In the genomic region with DNA sequence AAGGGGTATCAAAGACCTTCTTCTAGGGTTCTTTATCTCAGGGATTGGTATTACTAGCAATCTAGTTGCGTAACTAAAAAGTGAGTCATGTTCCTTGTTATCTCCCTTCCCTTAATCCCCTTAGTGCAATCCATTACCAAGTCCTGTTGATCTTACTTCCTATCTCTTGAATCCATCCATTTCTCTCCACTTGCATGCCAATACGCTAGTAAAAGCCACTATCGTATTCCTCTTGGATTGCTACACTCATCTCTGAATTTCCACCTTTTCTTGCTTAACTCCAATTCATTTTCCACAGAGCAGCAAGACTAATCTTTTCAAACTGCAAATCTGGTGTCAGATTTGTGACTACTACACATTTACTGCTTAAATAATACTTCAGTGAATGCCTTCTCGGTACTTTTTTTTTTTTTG, we compare ENCODE assay signal across 14 cellular contexts. TPM values are rescaled to one million over a fixed set of nuclear protein-coding genes. Genes with fewer than 3 reads are reported as not detected.
A peak's percentile ranks its signal among the peaks of the same experiment; 100 is the strongest.
DNase-seq lines count a peak whose midpoint lies in the region; ATAC-seq and TF ChIP-seq lines count a peak whose summit lies in the region.
"Had no signal": no experiment of that assay in that cellular context is flagged by ENCODE, and none has a peak within 500 bp of the region (broad histone marks: within the 10 kb centered on the region; RNA-seq: fewer than 3 reads in every experiment).

No MANE protein-coding gene starts in this region.

- H2BK120ac ChIP-seq in mesendoderm (ENCODE audit: low read depth, low read length): no peak overlapping the region

- H4K5ac ChIP-seq in mesendoderm (ENCODE audit: low read length): no peak overlapping the region

- H2BK5ac ChIP-seq in mesendoderm (ENCODE audit: low read length): no peak overlapping the region

- DNase-seq in CD8-positive, alpha-beta memory T cell: no peak
- DNase-seq in HT1080 (ENCODE audit: low read depth): peak; percentile 20
- no peak for DNase-seq in activated T-helper 1 cell treated with anti-CD3 and anti-CD28 coated beads, Interleukin-12 subunit alpha, Interleukin-12 subunit beta, Interleukin-2, Interleukin-4 antibody, amounts not matched to agents 30 ng/mL and 10 ng/mL and 1 ng/mL, durations not matched to agents 14 hours and 24 hours and 36 hours (ENCODE audit: low spot score)
- DNase-seq in mesendoderm: peak; percentile 87
- no peak for DNase-seq in GM20000 (ENCODE audit: low spot score)
- DNase-seq in ureter (ENCODE audit: low spot score): no peak
- DNase-seq in osteocyte (ENCODE audit: extremely low spot score, unreplicated experiment): no peak
- no peak for DNase-seq in left colon
- DNase-seq: DMS79 treated with DMSO at 0.1 percent for 48 hours, kidney, NCI-H1694, pancreas had no signal

- no peak overlapping the region for H3K18ac ChIP-seq in mesendoderm (ENCODE audit: low read length)

- no peak overlapping the region for H3K4me3 ChIP-seq in CD8-positive, alpha-beta memory T cell (ENCODE audit: low read length)
- no peak overlapping the region for H3K4me3 ChIP-seq in mesendoderm (ENCODE audit: low read length)
- H3K4me3 ChIP-seq: pancreas had no signal

- peak overlapping the region; percentile 11 to 65 (median 42) for H3K4me3 Mint-ChIP-seq in CD8-positive, alpha-beta memory T cell
- no peak overlapping the region for H3K4me3 Mint-ChIP-seq in activated T-helper 1 cell treated with anti-CD3 and anti-CD28 coated beads, Interleukin-12 subunit alpha, Interleukin-12 subunit beta, Interleukin-2, Interleukin-4 antibody, amounts not matched to agents 30 ng/mL and 10 ng/mL and 1 ng/mL, durations not matched to agents 14 hours and 24 hours and 36 hours
- H3K4me3 Mint-ChIP-seq in osteocyte (ENCODE audit: unreplicated experiment): no peak overlapping the region

- H3K79me1 ChIP-seq in mesendoderm (ENCODE audit: low read length): peaks cover 7% of the 10 kb centered on the region

- H3K79me2 ChIP-seq in mesendoderm (ENCODE audit: control insufficient read depth, insufficient read depth, low read length): peaks cover 5% of the 10 kb centered on the region

- peaks cover 0 to 3% (median 0%) of the 10 kb centered on the region in 5 donors for H3K9me3 Mint-ChIP-seq in CD8-positive, alpha-beta memory T cell
- H3K9me3 Mint-ChIP-seq in activated T-helper 1 cell treated with anti-CD3 and anti-CD28 coated beads, Interleukin-12 subunit alpha, Interleukin-12 subunit beta, Interleukin-2, Interleukin-4 antibody, amounts not matched to agents 30 ng/mL and 10 ng/mL and 1 ng/mL, durations not matched to agents 14 hours and 24 hours and 36 hours: no peaks in the 10 kb centered on the region
- no peaks in the 10 kb centered on the region for H3K9me3 Mint-ChIP-seq in osteocyte (ENCODE audit: unreplicated experiment)

- intact Hi-C loops in activated T-helper 1 cell treated with anti-CD3 and anti-CD28 coated beads, Interleukin-12 subunit alpha, Interleukin-12 subunit beta, Interleukin-2, Interleukin-4 antibody, amounts not matched to agents 30 ng/mL and 10 ng/mL and 1 ng/mL, durations not matched to agents 14 hours and 24 hours and 36 hours (cut with micrococcal nuclease): loop anchor here (5.0 to 10.0 kb wide), 2 partner anchors 243 to 640 kb away; a partner anchor contains a TSS
- intact Hi-C loops in left colon (cut with DNase I, micrococcal nuclease): loop anchor here in 1 of 2 donors (5.0 kb wide), 1 partner anchor 58 kb away; a partner anchor contains a TSS

- H3K4ac ChIP-seq in mesendoderm (ENCODE audit: low read depth, low read length): no peak overlapping the region

- ATAC-seq in left colon: no peak
- ATAC-seq: pancreas had no signal

- peaks cover 63 to 83% (median 73%) of the 10 kb centered on the region in 3 donors for H3K4me1 Mint-ChIP-seq in CD8-positive, alpha-beta memory T cell
- H3K4me1 Mint-ChIP-seq in activated T-helper 1 cell treated with anti-CD3 and anti-CD28 coated beads, Interleukin-12 subunit alpha, Interleukin-12 subunit beta, Interleukin-2, Interleukin-4 antibody, amounts not matched to agents 30 ng/mL and 10 ng/mL and 1 ng/mL, durations not matched to agents 14 hours and 24 hours and 36 hours (ENCODE audit: low read depth): peaks cover 65% of the 10 kb centered on the region
- H3K4me1 Mint-ChIP-seq in osteocyte (ENCODE audit: unreplicated experiment): peaks cover 26% of the 10 kb centered on the region

- H3K4me1 ChIP-seq in CD8-positive, alpha-beta memory T cell (ENCODE audit: insufficient read depth, low read length): peaks cover 52% of the 10 kb centered on the region
- H3K4me1 ChIP-seq in mesendoderm (ENCODE audit: control insufficient read depth, low read depth, low read length): peaks cover 6% of the 10 kb centered on the region

- H3K4me2 ChIP-seq in mesendoderm (ENCODE audit: low read length): no peak overlapping the region

- H3K36me3 ChIP-seq in CD8-positive, alpha-beta memory T cell (ENCODE audit: insufficient read depth, low read length): peaks cover 29% of the 10 kb centered on the region
- H3K36me3 ChIP-seq in mesendoderm (ENCODE audit: control insufficient read depth, insufficient read depth, low read length): peaks cover 31% of the 10 kb centered on the region

- no peak overlapping the region for H4K8ac ChIP-seq in mesendoderm (ENCODE audit: low read depth, low read length)

- no peaks in the 10 kb centered on the region for H3K9me3 ChIP-seq in CD8-positive, alpha-beta memory T cell (ENCODE audit: low read length)
- H3K9me3 ChIP-seq: pancreas had no signal

- CTCF ChIA-PET in CD8-positive, alpha-beta memory T cell (lab: Charles Lee): no interaction called here

- H3K27me3 ChIP-seq in CD8-positive, alpha-beta memory T cell (ENCODE audit: insufficient read depth, low read length, poor library complexity, severe bottlenecking): no peaks in the 10 kb centered on the region
- H3K27me3 ChIP-seq in mesendoderm (ENCODE audit: insufficient read depth, low read length, poor library complexity): no peaks in the 10 kb centered on the region
- H3K27me3 ChIP-seq: pancreas had no signal

- no peaks in the 10 kb centered on the region for H3K27me3 Mint-ChIP-seq in CD8-positive, alpha-beta memory T cell
- no peaks in the 10 kb centered on the region for H3K27me3 Mint-ChIP-seq in activated T-helper 1 cell treated with anti-CD3 and anti-CD28 coated beads, Interleukin-12 subunit alpha, Interleukin-12 subunit beta, Interleukin-2, Interleukin-4 antibody, amounts not matched to agents 30 ng/mL and 10 ng/mL and 1 ng/mL, durations not matched to agents 14 hours and 24 hours and 36 hours (ENCODE audit: insufficient read depth)
- no peaks in the 10 kb centered on the region for H3K27me3 Mint-ChIP-seq in osteocyte (ENCODE audit: unreplicated experiment)

- POLR2A ChIA-PET in CD8-positive, alpha-beta memory T cell (lab: Charles Lee): no interaction called here

- peaks cover 19 to 61% (median 32%) of the 10 kb centered on the region in 3 donors for H3K36me3 Mint-ChIP-seq in CD8-positive, alpha-beta memory T cell
- peaks cover 58% of the 10 kb centered on the region for H3K36me3 Mint-ChIP-seq in activated T-helper 1 cell treated with anti-CD3 and anti-CD28 coated beads, Interleukin-12 subunit alpha, Interleukin-12 subunit beta, Interleukin-2, Interleukin-4 antibody, amounts not matched to agents 30 ng/mL and 10 ng/mL and 1 ng/mL, durations not matched to agents 14 hours and 24 hours and 36 hours (ENCODE audit: low read depth)
- peaks cover 28% of the 10 kb centered on the region for H3K36me3 Mint-ChIP-seq in osteocyte (ENCODE audit: unreplicated experiment)

- no peak for TF ChIP-seq CTCF in GM20000 (IDR thresholded peaks at IDR 0.05; ENCODE audit: extremely low read depth, missing control alignments)
- no peak for TF ChIP-seq CTCF in osteocyte (IDR thresholded peaks at IDR 0.05)

- no peak overlapping the region for H2AK5ac ChIP-seq in mesendoderm (ENCODE audit: low read length)

- no peak overlapping the region for H3K9ac ChIP-seq in mesendoderm (ENCODE audit: low read length)

- peak overlapping the region; percentile 0 to 93 (median 82) for H3K27ac Mint-ChIP-seq in CD8-positive, alpha-beta memory T cell
- peak overlapping the region; percentile 9 for H3K27ac Mint-ChIP-seq in activated T-helper 1 cell treated with anti-CD3 and anti-CD28 coated beads, Interleukin-12 subunit alpha, Interleukin-12 subunit beta, Interleukin-2, Interleukin-4 antibody, amounts not matched to agents 30 ng/mL and 10 ng/mL and 1 ng/mL, durations not matched to agents 14 hours and 24 hours and 36 hours
- H3K27ac Mint-ChIP-seq in osteocyte (ENCODE audit: unreplicated experiment): no peak overlapping the region

- no peak overlapping the region for H2BK15ac ChIP-seq in mesendoderm (replicated peaks; ENCODE audit: low read depth)

- no peak overlapping the region for H3K56ac ChIP-seq in mesendoderm (ENCODE audit: low read length)

- no peak overlapping the region for H3K23ac ChIP-seq in mesendoderm (ENCODE audit: low read length)

- H3K27ac ChIP-seq in CD8-positive, alpha-beta memory T cell (ENCODE audit: low read depth, low read length): no peak overlapping the region
- H3K27ac ChIP-seq in mesendoderm (ENCODE audit: low read depth, low read length): peak overlapping the region; percentile 17
- H3K27ac ChIP-seq: epithelial cell of prostate, pancreas had no signal

- no CpG with 5 or more reads among the region's 4 CpGs for WGBS in mesendoderm (ENCODE audit: extremely low coverage, insufficient coverage, low lambda C conversion rate)

RNA-seq across cellular contexts. Expression of a gene that starts 1.8 kb away (rescaled TPM):
- total RNA-seq in CD8-positive, alpha-beta memory T cell: 10 to 100 TPM; 57.9 to 59.8 TPM
- polyA plus RNA-seq in CD8-positive, alpha-beta memory T cell: 70.5 TPM
- total RNA-seq in HT1080 (2014; rRNA removed; shearing (Covaris generic)): 64.8 and 68.0 TPM in 2 replicates
- polyA plus RNA-seq in HT1080 (2015; cell fraction: cytosol; rRNA removed): 53.9 and 56.5 TPM in 2 replicates
- 71.9 and 83.6 TPM in 2 replicates for polyA plus RNA-seq in HT1080 (2015; cell fraction: nucleus; rRNA removed)
- 59.0 and 60.9 TPM in 2 replicates for total RNA-seq in activated T-helper 1 cell treated with anti-CD3 and anti-CD28 coated beads, Interleukin-12 subunit alpha, Interleukin-12 subunit beta, Interleukin-2, Interleukin-4 antibody, amounts not matched to agents 30 ng/mL and 10 ng/mL and 1 ng/mL, durations not matched to agents 14 hours and 24 hours and 36 hours
- 28.3 TPM for polyA plus RNA-seq in mesendoderm (2013, experiment 1 of 2)
- polyA plus RNA-seq in mesendoderm (2013, experiment 2 of 2): 28.9 TPM
- 87.1 TPM for total RNA-seq in ureter
- total RNA-seq in osteocyte: 55.0 and 55.9 TPM in 2 replicates
- 10 to 100 TPM; 35.9 to 37.5 TPM for total RNA-seq in left colon

RNA-seq across cellular contexts. Expression of a gene that starts 22.5 kb away (rescaled TPM):
- 100 to 1,000 TPM; 291 to 307 TPM for total RNA-seq in CD8-positive, alpha-beta memory T cell
- polyA plus RNA-seq in CD8-positive, alpha-beta memory T cell: 258 TPM
- total RNA-seq in HT1080 (2014; rRNA removed; shearing (Covaris generic)): 351 and 352 TPM in 2 replicates
- 273 and 281 TPM in 2 replicates for polyA plus RNA-seq in HT1080 (2015; cell fraction: cytosol; rRNA removed)
- 261 and 272 TPM in 2 replicates for polyA plus RNA-seq in HT1080 (2015; cell fraction: nucleus; rRNA removed)
- total RNA-seq in activated T-helper 1 cell treated with anti-CD3 and anti-CD28 coated beads, Interleukin-12 subunit alpha, Interleukin-12 subunit beta, Interleukin-2, Interleukin-4 antibody, amounts not matched to agents 30 ng/mL and 10 ng/mL and 1 ng/mL, durations not matched to agents 14 hours and 24 hours and 36 hours: 256 and 271 TPM in 2 replicates
- polyA plus RNA-seq in mesendoderm (2013, experiment 1 of 2): 182 TPM
- 183 TPM for polyA plus RNA-seq in mesendoderm (2013, experiment 2 of 2)
- total RNA-seq in ureter (129 TPM), osteocyte (104 and 108 TPM in 2 replicates), left colon (100 to 1,000 TPM in 1 of 2 donors, 10 to 100 TPM in 1; 84.8 to 102 TPM)

RNA-seq across cellular contexts. Expression of a gene that starts 22.6 kb away (rescaled TPM):
- total RNA-seq in CD8-positive, alpha-beta memory T cell: 10 to 100 TPM; 90.6 to 91.0 TPM
- 209 TPM for polyA plus RNA-seq in CD8-positive, alpha-beta memory T cell
- total RNA-seq in HT1080 (2014; rRNA removed; shearing (Covaris generic)): 38.6 and 46.8 TPM in 2 replicates
- polyA plus RNA-seq in HT1080 (2015; cell fraction: cytosol; rRNA removed): 61.6 and 67.9 TPM in 2 replicates
- 64.0 and 64.2 TPM in 2 replicates for polyA plus RNA-seq in HT1080 (2015; cell fraction: nucleus; rRNA removed)
- total RNA-seq in activated T-helper 1 cell treated with anti-CD3 and anti-CD28 coated beads, Interleukin-12 subunit alpha, Interleukin-12 subunit beta, Interleukin-2, Interleukin-4 antibody, amounts not matched to agents 30 ng/mL and 10 ng/mL and 1 ng/mL, durations not matched to agents 14 hours and 24 hours and 36 hours: 94.3 and 98.5 TPM in 2 replicates
- polyA plus RNA-seq in mesendoderm (2013, experiment 1 of 2): 12.2 TPM
- 11.7 TPM for polyA plus RNA-seq in mesendoderm (2013, experiment 2 of 2)
- total RNA-seq in ureter (47.1 TPM), osteocyte (65.8 and 66.4 TPM in 2 replicates), left colon (10 to 100 TPM; 22.5 to 30.0 TPM)

RNA-seq across cellular contexts. Expression of a gene that starts 51.9 kb away (rescaled TPM):
- not detected for total RNA-seq in CD8-positive, alpha-beta memory T cell
- polyA plus RNA-seq in CD8-positive, alpha-beta memory T cell: not detected
- not detected in 2 replicates for total RNA-seq in HT1080 (2014; rRNA removed; shearing (Covaris generic))
- polyA plus RNA-seq in HT1080 (2015; cell fraction: cytosol; rRNA removed): not detected in 2 replicates
- not detected in 2 replicates for polyA plus RNA-seq in HT1080 (2015; cell fraction: nucleus; rRNA removed)
- total RNA-seq in activated T-helper 1 cell treated with anti-CD3 and anti-CD28 coated beads, Interleukin-12 subunit alpha, Interleukin-12 subunit beta, Interleukin-2, Interleukin-4 antibody, amounts not matched to agents 30 ng/mL and 10 ng/mL and 1 ng/mL, durations not matched to agents 14 hours and 24 hours and 36 hours: not detected in 2 replicates
- polyA plus RNA-seq in mesendoderm (2013, experiment 1 of 2): not detected
- polyA plus RNA-seq in mesendoderm (2013, experiment 2 of 2): not detected
- not detected for total RNA-seq in ureter
- not detected in 2 replicates for total RNA-seq in osteocyte
- total RNA-seq in left colon: not detected
- total RNA-seq: kidney, OCI-LY7, pancreas had no signal
- polyA plus RNA-seq: pancreas had no signal

RNA-seq across cellular contexts. Expression of a gene that starts 58.7 kb away (rescaled TPM):
- 10 to 100 TPM; 61.7 to 66.2 TPM for total RNA-seq in CD8-positive, alpha-beta memory T cell
- polyA plus RNA-seq in CD8-positive, alpha-beta memory T cell: 331 TPM
- total RNA-seq in HT1080 (2014; rRNA removed; shearing (Covaris generic)): 59.0 and 131 TPM in 2 replicates
- 144 and 186 TPM in 2 replicates for polyA plus RNA-seq in HT1080 (2015; cell fraction: cytosol; rRNA removed)
- polyA plus RNA-seq in HT1080 (2015; cell fraction: nucleus; rRNA removed): 71.4 and 76.0 TPM in 2 replicates
- total RNA-seq in activated T-helper 1 cell treated with anti-CD3 and anti-CD28 coated beads, Interleukin-12 subunit alpha, Interleukin-12 subunit beta, Interleukin-2, Interleukin-4 antibody, amounts not matched to agents 30 ng/mL and 10 ng/mL and 1 ng/mL, durations not matched to agents 14 hours and 24 hours and 36 hours: 62.7 and 69.5 TPM in 2 replicates
- 53.4 TPM for polyA plus RNA-seq in mesendoderm (2013, experiment 1 of 2)
- 55.3 TPM for polyA plus RNA-seq in mesendoderm (2013, experiment 2 of 2)
- 77.4 TPM for total RNA-seq in ureter
- 84.6 and 90.3 TPM in 2 replicates for total RNA-seq in osteocyte
- 100 to 1,000 TPM in 1 of 2 donors, 10 to 100 TPM in 1; 91.1 to 110 TPM for total RNA-seq in left colon

Comparison
In these comparisons a context has a peak if more than half of its experiments do, and no peak if none do; other contexts are left out.
1. DNase-seq: peak in HT1080 (single experiment) and mesendoderm (single experiment); none in CD8-positive, alpha-beta memory T cell (0 of 5), activated T-helper 1 cell treated with anti-CD3 and anti-CD28 coated beads, Interleukin-12 subunit alpha, Interleukin-12 subunit beta, Interleukin-2, Interleukin-4 antibody, amounts not matched to agents 30 ng/mL and 10 ng/mL and 1 ng/mL, durations not matched to agents 14 hours and 24 hours and 36 hours (single experiment), GM20000 (single experiment), ureter (single experiment), osteocyte (single experiment) and left colon (0 of 2).
2. H3K4me3 Mint-ChIP-seq: peak in CD8-positive, alpha-beta memory T cell (7 of 7); none in activated T-helper 1 cell treated with anti-CD3 and anti-CD28 coated beads, Interleukin-12 subunit alpha, Interleukin-12 subunit beta, Interleukin-2, Interleukin-4 antibody, amounts not matched to agents 30 ng/mL and 10 ng/mL and 1 ng/mL, durations not matched to agents 14 hours and 24 hours and 36 hours (single experiment) and osteocyte (single experiment).